Comparison of ENCODE assay signal across 30 cellular contexts in the genomic region with DNA sequence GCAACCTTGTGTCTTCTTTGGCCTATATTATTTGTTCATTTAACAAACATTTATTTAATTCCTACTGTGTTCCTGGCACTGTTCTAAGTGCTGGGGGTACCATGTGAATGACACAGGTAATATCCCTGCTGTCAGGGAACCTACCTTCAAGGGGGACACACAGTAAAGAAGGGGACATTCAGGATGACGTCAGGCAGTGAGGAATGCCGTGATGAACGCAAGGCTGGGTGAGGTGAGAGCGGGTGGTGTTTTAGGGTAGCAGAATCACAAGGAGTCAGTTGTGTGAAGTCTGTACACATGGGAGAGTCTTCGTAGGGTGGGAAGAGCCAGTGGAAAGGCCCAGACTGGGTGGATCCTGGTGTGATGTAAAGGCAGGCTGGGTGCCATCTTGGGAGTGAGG. TPM values are rescaled to one million over a fixed set of nuclear protein-coding genes. Genes with fewer than 3 reads are reported as not detected.
"Had no signal": no experiment of that assay in that cellular context is flagged by ENCODE, and none has a peak within 500 bp of the region (broad histone marks: within the 10 kb centered on the region; RNA-seq: fewer than 3 reads in every experiment).

No MANE protein-coding gene starts in this region.

- H3K4me1 ChIP-seq: breast epithelium had no signal

- H3K9me3 Mint-ChIP-seq: activated CD4-positive, alpha-beta memory T cell treated with anti-CD3 and anti-CD28 coated beads, Interleukin-2, amount 10 ng/mL, durations not matched to agents 7 days and 5 days; activated CD4-positive, alpha-beta T cell treated with anti-CD3 and anti-CD28 coated beads, Interleukin-2, amount 10 ng/mL, durations not matched to agents 7 days and 5 days; activated T-cell treated with anti-CD3 and anti-CD28 coated beads, Interleukin-2, amount 50 U/mL, for 24 hours; endodermal cell; mesothelial cell of epicardium; naive B cell; nephron progenitor cell; stimulated activated memory B cell treated with anti-CD40 and anti-IgM and Interleukin-4, amounts not matched to agents 10 μg/mL and 1 μg/mL and 100 μg/mL, for 72 hours; WTC11 had no signal

- H3K4me2 ChIP-seq: smooth muscle cell had no signal

- H3K27ac Mint-ChIP-seq: activated CD4-positive, alpha-beta memory T cell treated with anti-CD3 and anti-CD28 coated beads, Interleukin-2, amount 10 ng/mL, durations not matched to agents 7 days and 5 days; activated CD4-positive, alpha-beta T cell treated with anti-CD3 and anti-CD28 coated beads, Interleukin-2, amount 10 ng/mL, durations not matched to agents 7 days and 5 days; activated T-cell treated with anti-CD3 and anti-CD28 coated beads, Interleukin-2, amount 50 U/mL, for 24 hours; endodermal cell; mesothelial cell of epicardium; naive B cell; nephron progenitor cell; stimulated activated memory B cell treated with anti-CD40 and anti-IgM and Interleukin-4, amounts not matched to agents 10 μg/mL and 1 μg/mL and 100 μg/mL, for 72 hours; WTC11 had no signal

- DNase-seq: activated CD4-positive, alpha-beta memory T cell treated with anti-CD3 and anti-CD28 coated beads, Interleukin-2, amount 10 ng/mL, durations not matched to agents 7 days and 5 days; activated CD4-positive, alpha-beta T cell treated with anti-CD3 and anti-CD28 coated beads for 1 hour; activated CD4-positive, alpha-beta T cell treated with anti-CD3 and anti-CD28 coated beads, Interleukin-2, amount 10 ng/mL, durations not matched to agents 7 days and 5 days; activated CD8-positive, alpha-beta memory T cell treated with anti-CD3 and anti-CD28 coated beads, Interleukin-2, amount 50 U/mL, for 48 hours; activated gamma-delta T cell; activated naive CD4-positive, alpha-beta T cell treated with anti-CD3 and anti-CD28 coated beads, Interleukin-2, amount 50 U/mL, for 16 hours; activated T-cell treated with anti-CD3 and anti-CD28 coated beads, Interleukin-2, amount 50 U/mL, for 24 hours; amniotic stem cell; endodermal cell; esophagus squamous epithelium; foreskin melanocyte; left lung; naive B cell; nephron progenitor cell; nucleus accumbens; pancreas; retina; stimulated activated CD4-positive, alpha-beta T cell treated with anti-CD3 and anti-CD28 coated beads, Interleukin-1b, Interleukin-23, amount 100 ng/mL, for 48 hours; stimulated activated CD4-positive, alpha-beta T cell treated with anti-CD3 and anti-CD28 coated beads, Interleukin-4, amount 100 ng/mL, for 4 hours; stimulated activated CD8-positive, alpha-beta memory T cell treated with anti-CD3 and anti-CD28 coated beads, Interleukin-4, amount 100 ng/mL, for 48 hours; stomach; T-helper 2 cell; tibial artery had no signal

- H3K9me3 ChIP-seq: breast epithelium, esophagus squamous epithelium, left lung, pancreas, prostate gland, stomach, tibial artery had no signal

- H3K36me3 Mint-ChIP-seq: mesothelial cell of epicardium; naive B cell; stimulated activated memory B cell treated with anti-CD40 and anti-IgM and Interleukin-4, amounts not matched to agents 10 μg/mL and 1 μg/mL and 100 μg/mL, for 72 hours; WTC11 had no signal

- H3K36me3 ChIP-seq: breast epithelium, esophagus squamous epithelium, left lung, pancreas, prostate gland, stomach, tibial artery had no signal

- H3K27ac ChIP-seq: pancreas, tibial artery had no signal

- H3K4me3 Mint-ChIP-seq: activated CD4-positive, alpha-beta memory T cell treated with anti-CD3 and anti-CD28 coated beads, Interleukin-2, amount 10 ng/mL, durations not matched to agents 7 days and 5 days; activated CD4-positive, alpha-beta T cell treated with anti-CD3 and anti-CD28 coated beads, Interleukin-2, amount 10 ng/mL, durations not matched to agents 7 days and 5 days; activated T-cell treated with anti-CD3 and anti-CD28 coated beads, Interleukin-2, amount 50 U/mL, for 24 hours; endodermal cell; mesothelial cell of epicardium; naive B cell; nephron progenitor cell; stimulated activated memory B cell treated with anti-CD40 and anti-IgM and Interleukin-4, amounts not matched to agents 10 μg/mL and 1 μg/mL and 100 μg/mL, for 72 hours; WTC11 had no signal

- H3K4me3 ChIP-seq: breast epithelium, coronary artery, esophagus squamous epithelium, left lung, pancreas, prostate gland, smooth muscle cell, stomach, tibial artery had no signal

- ATAC-seq: left lung; pancreas; stimulated activated memory B cell treated with anti-CD40 and anti-IgM and Interleukin-4, amounts not matched to agents 10 μg/mL and 1 μg/mL and 100 μg/mL, for 72 hours; WTC11 had no signal

- H3K27me3 ChIP-seq: breast epithelium, pancreas, stomach had no signal

- H3K4me1 Mint-ChIP-seq: activated CD4-positive, alpha-beta memory T cell treated with anti-CD3 and anti-CD28 coated beads, Interleukin-2, amount 10 ng/mL, durations not matched to agents 7 days and 5 days; activated CD4-positive, alpha-beta T cell treated with anti-CD3 and anti-CD28 coated beads, Interleukin-2, amount 10 ng/mL, durations not matched to agents 7 days and 5 days had no signal

RNA-seq across cellular contexts. Expression of gene FAM107A, which starts 1.7 kb away (rescaled TPM):
- total RNA-seq: activated CD4-positive, alpha-beta memory T cell treated with anti-CD3 and anti-CD28 coated beads, Interleukin-2, amount 10 ng/mL, durations not matched to agents 7 days and 5 days; activated CD4-positive, alpha-beta T cell treated with anti-CD3 and anti-CD28 coated beads, Interleukin-2, amount 10 ng/mL, durations not matched to agents 7 days and 5 days; endodermal cell; mesothelial cell of epicardium; smooth muscle cell had no signal

RNA-seq across cellular contexts. Expression of gene ACOX2, which starts 41.9 kb away (rescaled TPM):
- total RNA-seq: activated CD4-positive, alpha-beta memory T cell treated with anti-CD3 and anti-CD28 coated beads, Interleukin-2, amount 10 ng/mL, durations not matched to agents 7 days and 5 days; activated CD4-positive, alpha-beta T cell treated with anti-CD3 and anti-CD28 coated beads, Interleukin-2, amount 10 ng/mL, durations not matched to agents 7 days and 5 days had no signal
